23 cellular contexts compared by ENCODE assay signal in genomic region chr2:8120979-8121825, GRCh38.
DNase-seq lines count a peak whose midpoint lies in the region; ATAC-seq and TF ChIP-seq lines count a peak whose summit lies in the region.
"Had no signal": no experiment of that assay in that cellular context is flagged by ENCODE, and none has a peak within 500 bp of the region (broad histone marks: within the 10 kb centered on the region; RNA-seq: fewer than 3 reads in every experiment).

No MANE protein-coding gene starts in this region.

- H4K20me1 ChIP-seq in GM23248 (ENCODE audit: insufficient read depth) = no peaks in the 10 kb centered on the region
- H4K20me1 ChIP-seq in hepatocyte (ENCODE audit: insufficient read depth, poor library complexity, severe bottlenecking) = no peaks in the 10 kb centered on the region

- H3K4me2 ChIP-seq in GM23248 (ENCODE audit: unreplicated experiment) (peak overlapping the region; percentile 52), hepatocyte (peak overlapping the region; percentile 44), trophoblast cell (ENCODE audit: low read length) (peak overlapping the region; percentile 28)

- peaks cover 29% of the 10 kb centered on the region for H3F3A ChIP-seq in GM23248 (ENCODE audit: insufficient read depth)

- no peak overlapping the region for H2AFZ ChIP-seq in GM23248
- H2AFZ ChIP-seq in hepatocyte = no peak overlapping the region
- no peak overlapping the region for H2AFZ ChIP-seq in trophoblast cell (ENCODE audit: insufficient read depth, low read length, poor library complexity)

- no peak overlapping the region for H3K4me3 ChIP-seq in GM23248
- H3K4me3 ChIP-seq in adrenal gland = no peak overlapping the region
- H3K4me3 ChIP-seq in hepatocyte = no peak overlapping the region
- H3K4me3 ChIP-seq in trophoblast cell (ENCODE audit: low read depth, low read length) = no peak overlapping the region
- no peak overlapping the region for H3K4me3 ChIP-seq in MG63
- H3K4me3 ChIP-seq: cardiac muscle cell, heart right ventricle had no signal

- H3K9ac ChIP-seq in GM23248 = no peak overlapping the region
- peak overlapping the region; percentile 67 for H3K9ac ChIP-seq in trophoblast cell (ENCODE audit: low read length)

- no peaks in the 10 kb centered on the region for H3K36me3 ChIP-seq in GM23248 (ENCODE audit: low read depth)
- no peaks in the 10 kb centered on the region for H3K36me3 ChIP-seq in adrenal gland (replicated peaks in 1 of 2)
- H3K36me3 ChIP-seq in hepatocyte (replicated peaks; ENCODE audit: insufficient read depth, low read depth) = no peaks in the 10 kb centered on the region
- H3K36me3 ChIP-seq in trophoblast cell (ENCODE audit: control insufficient read depth in 1 of 2, insufficient read depth in 2 of 2, low read length in 2 of 2) = no peaks in the 10 kb centered on the region
- H3K36me3 ChIP-seq in MG63 = no peaks in the 10 kb centered on the region
- H3K36me3 ChIP-seq: cardiac muscle cell, heart right ventricle had no signal

- H3K27ac ChIP-seq in GM23248 (0 out of 2 replicates have a peak overlapping the region, but pooled peaks have one; percentile 9), adrenal gland (peak overlapping the region in 3 of 5 donors; percentile 57 to 91 (median 86)), hepatocyte (peak overlapping the region; percentile 91), trophoblast cell (ENCODE audit: low read depth, low read length) (no peak overlapping the region)
- H3K27ac ChIP-seq: cardiac muscle cell had no signal

- H2BK120ac ChIP-seq in trophoblast cell (ENCODE audit: insufficient read depth, low read length, poor library complexity) = no peak overlapping the region

- no peak overlapping the region for H2BK12ac ChIP-seq in trophoblast cell (ENCODE audit: low read length)

- H4K12ac ChIP-seq in trophoblast cell (ENCODE audit: low read depth, low read length) = no peak overlapping the region

- in situ Hi-C loops in GM23248 (cut with MboI) = no loop called here

- H2AK5ac ChIP-seq in trophoblast cell (ENCODE audit: low read length) = no peak overlapping the region

- H3K36me3 Mint-ChIP-seq in stimulated activated naive B cell treated with anti-CD40 and anti-IgM and Interleukin-4, amounts not matched to agents 10 μg/mL and 1 μg/mL and 100 μg/mL, for 72 hours = no peaks in the 10 kb centered on the region
- H3K36me3 Mint-ChIP-seq: IgD-negative memory B cell had no signal

- H3K4me1 ChIP-seq in GM23248 (ENCODE audit: insufficient read depth) = peaks cover 34% of the 10 kb centered on the region
- peaks cover 18 to 19% of the 10 kb centered on the region in 2 donors for H3K4me1 ChIP-seq in adrenal gland (replicated peaks in 1 of 2)
- peaks cover 44% of the 10 kb centered on the region for H3K4me1 ChIP-seq in hepatocyte (ENCODE audit: insufficient read depth)
- peaks cover 8 to 20% of the 10 kb centered on the region in 2 experiments for H3K4me1 ChIP-seq in trophoblast cell (ENCODE audit: control insufficient read depth in 1 of 2, insufficient read depth in 2 of 2, low read length in 2 of 2)

- H4K8ac ChIP-seq in trophoblast cell (ENCODE audit: low read depth, low read length) = peak overlapping the region; percentile 72

- no peak overlapping the region for H3K23ac ChIP-seq in trophoblast cell (ENCODE audit: low read length)

- H3K4ac ChIP-seq in trophoblast cell (ENCODE audit: low read depth, low read length) = peak overlapping the region; percentile 39

- H3K79me1 ChIP-seq in trophoblast cell (ENCODE audit: low read length) = peaks cover 5% of the 10 kb centered on the region

- intact Hi-C loops in adrenal gland (cut with DNase I) = no loop called here

- DNase-seq in GM23248 = peak; percentile 36
- DNase-seq in adrenal gland = no peak
- peak; percentile 36 for DNase-seq in hepatocyte (ENCODE audit: low spot score)
- peak; percentile 50 to 91 for DNase-seq in trophoblast cell
- no peak for DNase-seq in mucosa of gallbladder (ENCODE audit: low spot score)
- DNase-seq in MG63 = no peak
- DNase-seq in stimulated activated naive B cell treated with anti-CD40 and anti-IgM and Interleukin-4, amounts not matched to agents 10 μg/mL and 1 μg/mL and 100 μg/mL, for 72 hours = no peak
- DNase-seq: activated CD8-positive, alpha-beta T cell treated with anti-CD3 and anti-CD28 coated beads for 36 hours; activated naive CD4-positive, alpha-beta T cell treated with anti-CD3 and anti-CD28 coated beads, Interleukin-2, amount 50 U/mL, for 16 hours; activated T-cell treated with anti-CD3 and anti-CD28 coated beads, Interleukin-2, amount 50 U/mL, for 24 hours; CD4-positive, alpha-beta memory T cell; effector CD4-positive, alpha-beta T cell; GOT3; heart right ventricle; natural killer cell; NCI-H1930; NCI-H446; NK-92 treated with Interleukin-12 subunit alpha and Interleukin-12 subunit beta, amount 100 ng/mL, for 24 hours; T-cell had no signal

- ATAC-seq in stimulated activated naive B cell treated with anti-CD40 and anti-IgM and Interleukin-4, amounts not matched to agents 10 μg/mL and 1 μg/mL and 100 μg/mL, for 72 hours (replicated peaks) = no peak
- ATAC-seq in GM19467 (IDR thresholded peaks at IDR 0.05; ENCODE audit: unreplicated experiment) = no peak
- ATAC-seq: natural killer cell, T-cell had no signal

- H2BK5ac ChIP-seq in trophoblast cell (ENCODE audit: low read depth, low read length, poor library complexity) = peak overlapping the region; percentile 35

- no peaks in the 10 kb centered on the region for H3K9me3 Mint-ChIP-seq in stimulated activated naive B cell treated with anti-CD40 and anti-IgM and Interleukin-4, amounts not matched to agents 10 μg/mL and 1 μg/mL and 100 μg/mL, for 72 hours
- H3K9me3 Mint-ChIP-seq: activated CD8-positive, alpha-beta T cell treated with anti-CD3 and anti-CD28 coated beads for 36 hours; activated T-cell treated with anti-CD3 and anti-CD28 coated beads, Interleukin-2, amount 50 U/mL, for 24 hours; CD4-positive, alpha-beta memory T cell; IgD-negative memory B cell; natural killer cell; stimulated activated naive CD8-positive, alpha-beta T cell treated with anti-CD3 and anti-CD28 coated beads, Interleukin-15, Interleukin-2, amounts not matched to agents 100 ng/mL and 50 ng/mL, for 24 hours; T-cell had no signal

- H3K4me3 Mint-ChIP-seq in stimulated activated naive B cell treated with anti-CD40 and anti-IgM and Interleukin-4, amounts not matched to agents 10 μg/mL and 1 μg/mL and 100 μg/mL, for 72 hours = no peak overlapping the region
- H3K4me3 Mint-ChIP-seq: activated CD8-positive, alpha-beta T cell treated with anti-CD3 and anti-CD28 coated beads for 36 hours; activated T-cell treated with anti-CD3 and anti-CD28 coated beads, Interleukin-2, amount 50 U/mL, for 24 hours; CD4-positive, alpha-beta memory T cell; IgD-negative memory B cell; natural killer cell; stimulated activated naive CD8-positive, alpha-beta T cell treated with anti-CD3 and anti-CD28 coated beads, Interleukin-15, Interleukin-2, amounts not matched to agents 100 ng/mL and 50 ng/mL, for 24 hours; T-cell had no signal

- no peak for TF ChIP-seq POLR2A in adrenal gland (IDR thresholded peaks at IDR 0.05)

- H3K27ac Mint-ChIP-seq in stimulated activated naive B cell treated with anti-CD40 and anti-IgM and Interleukin-4, amounts not matched to agents 10 μg/mL and 1 μg/mL and 100 μg/mL, for 72 hours = no peak overlapping the region
- H3K27ac Mint-ChIP-seq: activated CD8-positive, alpha-beta T cell treated with anti-CD3 and anti-CD28 coated beads for 36 hours; IgD-negative memory B cell; stimulated activated naive CD8-positive, alpha-beta T cell treated with anti-CD3 and anti-CD28 coated beads, Interleukin-15, Interleukin-2, amounts not matched to agents 100 ng/mL and 50 ng/mL, for 24 hours; T-cell had no signal

- WGBS in GM23248 (ENCODE audit: low coverage in 1 of 2, low lambda C conversion rate in 2 of 2, missing lambda C conversion rate in 2 of 2), 2 experiments = 79 to 82% methylated on average over 10 of the region's 10 CpGs
- 92 to 96% (median 94%) methylated on average over 10 of the region's 10 CpGs for WGBS in adrenal gland, 4 donors
- WGBS in hepatocyte (ENCODE audit: low lambda C conversion rate, missing lambda C conversion rate) = 76% methylated on average over 10 of the region's 10 CpGs
- WGBS in trophoblast cell (ENCODE audit: extremely low coverage, insufficient coverage, insufficient read length) = no CpG with 5 or more reads among the region's 10 CpGs

- peak overlapping the region; percentile 68 for H3K14ac ChIP-seq in trophoblast cell (ENCODE audit: low read length)

- no peaks in the 10 kb centered on the region for H3K79me2 ChIP-seq in GM23248 (ENCODE audit: insufficient read depth)
- no peaks in the 10 kb centered on the region for H3K79me2 ChIP-seq in hepatocyte
- no peaks in the 10 kb centered on the region for H3K79me2 ChIP-seq in trophoblast cell (ENCODE audit: control insufficient read depth, insufficient read depth, low read length, poor library complexity)

- peaks cover 7 to 9% of the 10 kb centered on the region in 2 donors for H3K4me1 Mint-ChIP-seq in stimulated activated naive B cell treated with anti-CD40 and anti-IgM and Interleukin-4, amounts not matched to agents 10 μg/mL and 1 μg/mL and 100 μg/mL, for 72 hours

- H4K91ac ChIP-seq in trophoblast cell (ENCODE audit: low read depth, low read length) = no peak overlapping the region

- H3K9me2 ChIP-seq in GM23248 (ENCODE audit: insufficient read depth) = no peaks in the 10 kb centered on the region
- H3K9me2 ChIP-seq in hepatocyte (replicated peaks; ENCODE audit: insufficient read depth) = no peaks in the 10 kb centered on the region

- H3K27me3 ChIP-seq in GM23248 (replicated peaks; ENCODE audit: insufficient read depth) = no peaks in the 10 kb centered on the region
- H3K27me3 ChIP-seq in adrenal gland = no peaks in the 10 kb centered on the region
- H3K27me3 ChIP-seq in hepatocyte = no peaks in the 10 kb centered on the region
- H3K27me3 ChIP-seq in trophoblast cell (ENCODE audit: insufficient read depth, low read length) = no peaks in the 10 kb centered on the region
- no peaks in the 10 kb centered on the region for H3K27me3 ChIP-seq in MG63
- H3K27me3 ChIP-seq: cardiac muscle cell, heart right ventricle had no signal

- TF ChIP-seq CTCF in adrenal gland (IDR thresholded peaks at IDR 0.05) = no peak
- TF ChIP-seq CTCF in hepatocyte (IDR thresholded peaks at IDR 0.05; ENCODE audit: poor library complexity) = no peak

- no peaks in the 10 kb centered on the region for H3K9me3 ChIP-seq in GM23248 (ENCODE audit: low read depth)
- no peaks in the 10 kb centered on the region for H3K9me3 ChIP-seq in adrenal gland (replicated peaks in 1 of 3)
- H3K9me3 ChIP-seq in hepatocyte (ENCODE audit: low read depth) = no peaks in the 10 kb centered on the region
- peaks cover 2% of the 10 kb centered on the region for H3K9me3 ChIP-seq in trophoblast cell (ENCODE audit: insufficient read depth, low read depth, low read length)
- no peaks in the 10 kb centered on the region for H3K9me3 ChIP-seq in MG63
- H3K9me3 ChIP-seq: heart right ventricle had no signal

- H3K18ac ChIP-seq in trophoblast cell (ENCODE audit: low read length) = peak overlapping the region; percentile 51

- peaks cover 10 to 14% of the 10 kb centered on the region in 2 donors for H3K27me3 Mint-ChIP-seq in stimulated activated naive B cell treated with anti-CD40 and anti-IgM and Interleukin-4, amounts not matched to agents 10 μg/mL and 1 μg/mL and 100 μg/mL, for 72 hours
- H3K27me3 Mint-ChIP-seq: activated CD8-positive, alpha-beta T cell treated with anti-CD3 and anti-CD28 coated beads for 36 hours; activated T-cell treated with anti-CD3 and anti-CD28 coated beads, Interleukin-2, amount 50 U/mL, for 24 hours; CD4-positive, alpha-beta memory T cell; T-cell had no signal

Comparison
In these comparisons a context has a peak if more than half of its experiments do, and no peak if none do; other contexts are left out.
1. DNase-seq: peak in GM23248 (single experiment), hepatocyte (single experiment) and trophoblast cell (2 of 2); none in adrenal gland (0 of 7), mucosa of gallbladder (single experiment), MG63 (single experiment) and stimulated activated naive B cell treated with anti-CD40 and anti-IgM and Interleukin-4, amounts not matched to agents 10 μg/mL and 1 μg/mL and 100 μg/mL, for 72 hours (single experiment).
2. Peak in every context shown above with its lines, with median percentiles within 50 percentile points of each other: H3K4me2 ChIP-seq.